8 cellular contexts compared by ENCODE assay signal in the genomic region with DNA sequence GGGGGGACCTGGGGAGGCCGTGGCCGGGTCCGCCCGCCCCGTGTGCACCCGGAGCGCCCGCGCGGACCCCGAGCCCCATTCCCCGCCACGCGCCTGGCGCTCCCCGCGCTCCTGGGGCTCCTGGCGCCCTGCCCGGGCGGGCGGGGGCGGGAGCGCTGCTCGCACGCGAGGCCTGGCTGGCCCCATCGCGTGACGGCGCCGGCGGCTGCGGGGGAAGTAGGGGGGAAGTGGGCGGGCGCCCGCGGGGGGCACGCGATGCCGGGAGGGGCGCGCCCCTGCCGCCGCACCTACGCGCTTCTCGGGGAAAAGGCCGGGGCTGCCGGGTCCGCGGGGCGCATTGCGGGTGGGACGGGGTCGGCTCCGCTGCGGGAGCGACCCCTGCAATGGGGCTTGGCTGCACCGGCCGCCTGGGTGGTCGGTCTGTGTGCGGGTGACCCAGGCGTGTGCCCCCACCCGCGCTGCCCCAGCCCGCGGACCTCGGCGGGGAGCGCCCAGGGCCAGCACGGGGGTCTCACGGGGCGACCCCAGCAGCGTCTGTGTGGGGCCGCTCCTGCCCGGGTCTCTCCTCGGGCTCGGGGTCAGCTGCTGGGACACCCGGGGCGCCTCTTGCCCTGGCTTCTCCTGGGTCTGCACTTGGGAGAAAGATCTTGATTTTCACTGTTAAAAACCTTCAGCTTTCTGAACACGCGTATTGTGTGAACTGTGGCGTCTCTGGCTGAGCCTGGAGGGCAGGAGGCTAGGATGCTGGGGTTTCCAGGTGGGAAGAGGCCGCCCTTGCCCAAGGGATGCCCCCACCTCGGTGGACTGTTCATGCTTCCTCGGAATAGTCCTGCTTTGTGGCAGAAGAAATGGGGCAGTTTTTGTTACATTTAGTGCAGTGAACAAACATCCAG. TPM values are rescaled to one million over a fixed set of nuclear protein-coding genes. Genes with fewer than 3 reads are reported as not detected.
DNase-seq lines count a peak whose midpoint lies in the region; ATAC-seq and TF ChIP-seq lines count a peak whose summit lies in the region.

No MANE protein-coding gene starts in this region.

- in situ Hi-C loops in G401 (cut with HindIII; ENCODE audit: low sequenced_read_pairs): no loop called here

- no peak overlapping the region for H4K91ac ChIP-seq in H9 (ENCODE audit: insufficient read length, low read depth, low read length)

- intact Hi-C loops in aorta (cut with DNase I): no loop called here

- no peak overlapping the region for H2BK12ac ChIP-seq in H9 (ENCODE audit: insufficient read length, low read depth, low read length)

- H3K23ac ChIP-seq in H9 (ENCODE audit: insufficient read length, low read depth, low read length): no peak overlapping the region

- no peak overlapping the region for H3K9ac ChIP-seq in H9 (ENCODE audit: extremely low read depth, insufficient read length, low read length)

- no peaks in the 10 kb centered on the region for H3K36me3 ChIP-seq in aorta (ENCODE audit: control insufficient read depth in 1 of 2, insufficient read depth in 2 of 2, low read length in 1 of 2)

- H3K4me1 Mint-ChIP-seq in H9: peaks cover 7 to 14% of the 10 kb centered on the region in 2 experiments
- H3K4me1 Mint-ChIP-seq in progenitor cell of endocrine pancreas (ENCODE audit: low read depth): no peaks in the 10 kb centered on the region

- H3K27ac Mint-ChIP-seq in H9: no peak overlapping the region
- no peak overlapping the region for H3K27ac Mint-ChIP-seq in progenitor cell of endocrine pancreas

- peaks cover 5% of the 10 kb centered on the region for H3K23me2 ChIP-seq in H9 (ENCODE audit: insufficient read length, low read depth, low read length, poor library complexity, severe bottlenecking)

- H4K5ac ChIP-seq in H9 (ENCODE audit: insufficient read length, low read depth, low read length): no peak overlapping the region

- H4K20me1 ChIP-seq in H9 (ENCODE audit: control insufficient read depth, insufficient read depth, insufficient read length): no peaks in the 10 kb centered on the region

- no peaks in the 10 kb centered on the region for H3K79me1 ChIP-seq in H9 (ENCODE audit: insufficient read depth, low read depth, low read length, poor library complexity, severe bottlenecking)

- H3K4me2 ChIP-seq in H9 (ENCODE audit: insufficient read depth, insufficient read length, low read length): peak overlapping the region; percentile 28

- H3K4me1 ChIP-seq in H9 (ENCODE audit: insufficient read depth, low read length) (no peaks in the 10 kb centered on the region), aorta (ENCODE audit: control insufficient read depth in 1 of 2, insufficient read depth in 2 of 2, low read length in 2 of 2) (no peaks in the 10 kb centered on the region)

- no peak overlapping the region for H4K8ac ChIP-seq in H9 (replicated peaks; ENCODE audit: insufficient read length, low read depth, low read length)

- no peak for TF ChIP-seq CTCF in H9 (conservative IDR thresholded peaks at IDR 0.05)
- TF ChIP-seq CTCF in fibroblast of villous mesenchyme (IDR thresholded peaks at IDR 0.05; ENCODE audit: insufficient read depth, low read depth, low read length): no peak
- TF ChIP-seq CTCF in progenitor cell of endocrine pancreas (IDR thresholded peaks at IDR 0.05; ENCODE audit: unreplicated experiment): no peak

- H3K9me3 ChIP-seq in H9 (ENCODE audit: control insufficient read depth, low read depth, low read length) (no peaks in the 10 kb centered on the region), aorta (ENCODE audit: control insufficient read depth, low read length) (peaks cover under 1% of the 10 kb centered on the region)

- H3K18ac ChIP-seq in H9 (ENCODE audit: insufficient read length, low read depth, low read length): no peak overlapping the region

- no peak overlapping the region for H3K56ac ChIP-seq in H9 (ENCODE audit: insufficient read length, low read depth, low read length)

- no CpG with 5 or more reads among the region's 86 CpGs for WGBS in H9 (ENCODE audit: extremely low coverage, insufficient read length, low lambda C conversion rate)
- WGBS in aorta, 2 donors: 2 to 4% methylated on average over 57 to 86 of the region's 86 CpGs

- no peak overlapping the region for H2AK5ac ChIP-seq in H9 (ENCODE audit: insufficient read length, low read length)

- H2BK120ac ChIP-seq in H9 (ENCODE audit: low read depth, low read length, poor library complexity, severe bottlenecking): no peak overlapping the region

- peak; percentile 71 for DNase-seq in DMS153 treated with DMSO at 0.1 percent for 48 hours (lab: John Stamatoyannopoulos, UW; ENCODE audit: unreplicated experiment)
- peak; percentile 32 for DNase-seq in H9
- DNase-seq in NCI-H510A treated with DMSO at 0.1 percent for 48 hours (lab: John Stamatoyannopoulos, UW): peak; percentile 76
- peak; percentile 72 for DNase-seq in activated T-cell treated with anti-CD3 and anti-CD28 coated beads for 4 hours
- DNase-seq in fibroblast of villous mesenchyme (ENCODE audit: low read depth): peak; percentile 55
- DNase-seq in progenitor cell of endocrine pancreas (ENCODE audit: low spot score, unreplicated experiment): peak; percentile 20
- peak; percentile 61 to 82 for DNase-seq in aorta
- no peak for DNase-seq in G401 (ENCODE audit: low spot score)

- H3T11ph ChIP-seq in H9 (ENCODE audit: low read length): no peak overlapping the region

- H3K36me3 Mint-ChIP-seq in H9 (ENCODE audit: insufficient read depth in 1 of 3, low read depth in 3 of 3): no peaks in the 10 kb centered on the region; a peak in 1 of 7 replicates
- no peaks in the 10 kb centered on the region for H3K36me3 Mint-ChIP-seq in progenitor cell of endocrine pancreas (ENCODE audit: insufficient read depth)

- H3K4me3 Mint-ChIP-seq in H9 (peak overlapping the region; percentile 47 to 71; a peak in 4 of 5 replicates), progenitor cell of endocrine pancreas (ENCODE audit: low read depth) (peak overlapping the region; percentile 45)

- ATAC-seq in aorta (ENCODE audit: low FRiP score): no peak

- no peak overlapping the region for H2AFZ ChIP-seq in H9 (ENCODE audit: low read length)

- H3K9me3 Mint-ChIP-seq in H9 (no peaks in the 10 kb centered on the region), progenitor cell of endocrine pancreas (ENCODE audit: low read depth) (no peaks in the 10 kb centered on the region)

- H3K27me3 Mint-ChIP-seq in H9 (ENCODE audit: low read depth) (peaks cover 44% of the 10 kb centered on the region), progenitor cell of endocrine pancreas (peaks cover 44% of the 10 kb centered on the region)

- no peak overlapping the region for H3K4ac ChIP-seq in H9 (ENCODE audit: low read depth, low read length)

- H2BK20ac ChIP-seq in H9 (ENCODE audit: low read depth, low read length, poor library complexity, severe bottlenecking): no peak overlapping the region

- H2BK5ac ChIP-seq in H9 (ENCODE audit: insufficient read length, low read length): no peak overlapping the region

- H3K4me3 ChIP-seq in fibroblast of villous mesenchyme (ENCODE audit: low read depth, low read length) (peak overlapping the region; percentile 43), aorta (ENCODE audit: low read length in 2 of 2) (peak overlapping the region; percentile 4 to 32)

- no peaks in the 10 kb centered on the region for H3K79me2 ChIP-seq in H9 (ENCODE audit: insufficient read depth, low read length)

- H2BK15ac ChIP-seq in H9 (ENCODE audit: low read depth, low read length): no peak overlapping the region

- H3K27ac ChIP-seq in H9 (ENCODE audit: insufficient read length, low read depth, low read length) (no peak overlapping the region), aorta (ENCODE audit: low read depth in 1 of 2, low read length in 2 of 2) (no peak overlapping the region)

- H3K14ac ChIP-seq in H9 (ENCODE audit: insufficient read depth, low read length): no peak overlapping the region; the same call in 1 of the 2 replicates

- H3K27me3 ChIP-seq in H9 (ENCODE audit: insufficient read depth, low read length): peaks cover 2% of the 10 kb centered on the region; the same call in 1 of the 2 replicates
- H3K27me3 ChIP-seq in aorta (ENCODE audit: control insufficient read depth in 1 of 2, insufficient read depth in 2 of 2, low read length in 1 of 2): no peaks in the 10 kb centered on the region

RNA-seq across cellular contexts. Expression of gene AHRR, which starts 52.4 kb away (rescaled TPM):
- total RNA-seq in H9 (2021) (1.7 and 2.2 TPM in 2 replicates), fibroblast of villous mesenchyme (22.5 and 35.1 TPM in 2 replicates), progenitor cell of endocrine pancreas (0.69 and 1.3 TPM in 2 replicates), aorta (1 to 10 TPM; 1.9 to 3.8 TPM)
- 1 to 10 TPM in 1 of 2 donors, under 1 TPM in 1; 0.13 to 1.6 TPM for polyA plus RNA-seq in aorta
- total RNA-seq in G401 (2014; rRNA removed; shearing (Covaris generic)): 0.24 and 2.5 TPM in 2 replicates
